21 cellular contexts compared by ENCODE assay signal in genomic region chr7:22784346-22784745, GRCh38. TPM values are rescaled to one million over a fixed set of nuclear protein-coding genes. Genes with fewer than 3 reads are reported as not detected.
A peak's percentile ranks its signal among the peaks of the same experiment; 100 is the strongest.
DNase-seq lines count a peak whose midpoint lies in the region; FAIRE-seq and TF ChIP-seq lines count a peak whose summit lies in the region.
"Had no signal": no experiment of that assay in that cellular context is flagged by ENCODE, and none has a peak within 500 bp of the region (broad histone marks: within the 10 kb centered on the region; RNA-seq: fewer than 3 reads in every experiment).

No MANE protein-coding gene starts in this region.

- CTCF ChIA-PET in GM10248 (lab: Yijun Ruan, JAX): interaction anchor here (0.7 to 5.8 kb wide), 12 partner anchors 10 to 275 kb away, joined by 3 to 92 read pairs (median 12); no protein-coding TSS in a partner anchor

- no peak overlapping the region for H3K4me3 Mint-ChIP-seq in progenitor cell of endocrine pancreas (ENCODE audit: low read depth)
- H3K4me3 Mint-ChIP-seq: CD4-positive, alpha-beta T cell had no signal

- peak overlapping the region; percentile 91 for H3K27ac Mint-ChIP-seq in progenitor cell of endocrine pancreas
- H3K27ac Mint-ChIP-seq: CD4-positive, alpha-beta T cell had no signal

- peak; percentile 48 for DNase-seq in DMS53 (lab: John Stamatoyannopoulos, UW)
- DNase-seq in DMS53 treated with DMSO at 0.1 percent for 48 hours (lab: John Stamatoyannopoulos, UW; ENCODE audit: unreplicated experiment): no peak
- DNase-seq in NCI-H146 treated with DMSO at 0.1 percent for 48 hours (lab: John Stamatoyannopoulos, UW; ENCODE audit: unreplicated experiment): peak; percentile 70
- DNase-seq in fibroblast of pulmonary artery (ENCODE audit: low read depth): peak; percentile 87
- DNase-seq in progenitor cell of endocrine pancreas (ENCODE audit: low spot score, unreplicated experiment): no peak
- DNase-seq in GM10248 (ENCODE audit: extremely low spot score): no peak
- no peak for DNase-seq in occipital lobe (lab: John Stamatoyannopoulos, UW)
- no peak for DNase-seq in H54 (ENCODE audit: insufficient read length, low spot score)
- DNase-seq: ACHN; CD4-positive, alpha-beta T cell; COR-L47; DMS 273 treated with DMSO at 0.1 percent for 48 hours; NCI-H1092; NCI-H1436; NCI-H2029 treated with DMSO at 0.1 percent for 48 hours; NCI-H226; NCI-H524; PC-3; Right ventricle myocardium superior had no signal

- H3K4me3 ChIP-seq in fibroblast of pulmonary artery (replicated peaks; ENCODE audit: low read depth, low read length): no peak overlapping the region
- H3K4me3 ChIP-seq: BLaER1 had no signal

- POLR2A ChIA-PET in GM10248 (lab: Yijun Ruan, JAX): no interaction called here

- peaks cover 2% of the 10 kb centered on the region for H3K36me3 Mint-ChIP-seq in progenitor cell of endocrine pancreas (ENCODE audit: insufficient read depth)

- TF ChIP-seq POLR2A in H54 (IDR thresholded peaks at IDR 0.05; ENCODE audit: low read depth, low read length): no peak

- H3K27me3 Mint-ChIP-seq in progenitor cell of endocrine pancreas: no peaks in the 10 kb centered on the region
- H3K27me3 Mint-ChIP-seq: CD4-positive, alpha-beta T cell had no signal

- no peak for FAIRE-seq in H54 (lab: Jason Lieb, UNC)
- FAIRE-seq: H1 had no signal

- TF ChIP-seq CTCF in fibroblast of pulmonary artery (IDR thresholded peaks at IDR 0.05; ENCODE audit: low read length, missing control alignments): no peak
- TF ChIP-seq CTCF in progenitor cell of endocrine pancreas (IDR thresholded peaks at IDR 0.05; ENCODE audit: unreplicated experiment): no peak
- TF ChIP-seq CTCF in GM10248 (IDR thresholded peaks at IDR 0.05; ENCODE audit: control extremely low read depth, extremely low read depth, low read depth, missing control alignments): no peak

- H3K9me3 Mint-ChIP-seq in progenitor cell of endocrine pancreas (ENCODE audit: low read depth): peaks cover 8% of the 10 kb centered on the region
- H3K9me3 Mint-ChIP-seq: CD4-positive, alpha-beta T cell had no signal

- peaks cover 37% of the 10 kb centered on the region for H3K4me1 Mint-ChIP-seq in progenitor cell of endocrine pancreas (ENCODE audit: low read depth)

RNA-seq across cellular contexts. Expression of gene TOMM7, which starts 38.3 kb away (rescaled TPM):
- total RNA-seq in progenitor cell of endocrine pancreas (139 and 153 TPM in 2 replicates), occipital lobe (194 TPM)

RNA-seq across cellular contexts. Expression of gene IL6, which starts 57.3 kb away (rescaled TPM):
- not detected in 2 replicates for total RNA-seq in progenitor cell of endocrine pancreas
- not detected for total RNA-seq in occipital lobe
- total RNA-seq: CD4-positive, alpha-beta T cell had no signal

Comparison
In these comparisons a context has a peak if more than half of its experiments do, and no peak if none do; other contexts are left out.
1. DNase-seq: peak in DMS53 (single experiment), NCI-H146 treated with DMSO at 0.1 percent for 48 hours (single experiment) and fibroblast of pulmonary artery (single experiment); none in DMS53 treated with DMSO at 0.1 percent for 48 hours (single experiment), progenitor cell of endocrine pancreas (single experiment), GM10248 (single experiment), occipital lobe (single experiment) and H54 (single experiment).